ENCODE assay signal across 16 cellular contexts in the genomic region with DNA sequence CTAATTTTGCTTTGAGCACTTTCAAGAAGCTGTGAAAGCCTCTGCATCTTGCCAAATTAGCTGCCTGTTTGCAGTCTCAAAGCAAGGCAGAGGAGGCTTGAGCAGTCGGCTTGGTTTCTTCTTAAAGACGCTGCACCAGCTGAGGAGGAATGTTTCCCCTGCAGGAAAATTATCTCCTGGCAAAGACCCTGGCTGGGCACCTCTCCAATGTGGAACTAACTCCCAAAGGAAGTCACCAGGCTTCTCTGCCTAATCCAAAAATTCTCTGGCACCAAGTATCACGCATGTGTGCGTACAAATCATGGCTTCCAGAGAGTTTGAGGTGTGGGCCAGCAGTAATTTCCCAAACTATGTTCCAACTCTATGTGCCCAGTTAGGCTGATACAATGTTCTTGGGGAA.
DNase-seq lines count a peak whose midpoint lies in the region; ATAC-seq and TF ChIP-seq lines count a peak whose summit lies in the region.
"Had no signal": no experiment of that assay in that cellular context is flagged by ENCODE, and none has a peak within 500 bp of the region (broad histone marks: within the 10 kb centered on the region; RNA-seq: fewer than 3 reads in every experiment).

No MANE protein-coding gene starts in this region.

- H3K9me3 ChIP-seq in SK-N-MC (ENCODE audit: low read depth, low read length) = no peaks in the 10 kb centered on the region; the same call in 1 of the 2 replicates
- H3K9me3 ChIP-seq in thoracic aorta = no peaks in the 10 kb centered on the region
- no peaks in the 10 kb centered on the region for H3K9me3 ChIP-seq in right lobe of liver
- H3K9me3 ChIP-seq: mucosa of descending colon, Peyer's patch had no signal

- no peak for DNase-seq in SK-N-MC (ENCODE audit: low read depth, low spot score)
- DNase-seq in fibroblast of mammary gland (ENCODE audit: low read depth) = peak; percentile 23
- DNase-seq in midbrain (lab: John Stamatoyannopoulos, UW) = peak; percentile 26
- peak; percentile 2 for DNase-seq in thoracic aorta (ENCODE audit: low spot score)
- no peak for DNase-seq in right lobe of liver
- DNase-seq in LoVo (ENCODE audit: low spot score) = no peak
- no peak for DNase-seq in omental fat pad (ENCODE audit: low spot score)
- DNase-seq: activated CD4-positive, alpha-beta T cell treated with anti-CD3 and anti-CD28 coated beads for 36 hours; CD8-positive, alpha-beta memory T cell; central memory CD4-positive, alpha-beta T cell; mucosa of descending colon; NCI-H1092 treated with DMSO at 0.1 percent for 48 hours; NCI-H510A; Peyer's patch; T-cell had no signal

- no peaks in the 10 kb centered on the region for H3K27me3 ChIP-seq in thoracic aorta (replicated peaks; ENCODE audit: insufficient read depth)
- no peaks in the 10 kb centered on the region for H3K27me3 ChIP-seq in right lobe of liver
- H3K27me3 ChIP-seq: Peyer's patch had no signal

- H3K9ac ChIP-seq in SK-N-MC (ENCODE audit: insufficient read length) = no peak overlapping the region

- H3K4me1 ChIP-seq in thoracic aorta (ENCODE audit: control insufficient read depth in 1 of 2, low read depth in 2 of 2) = peaks cover 8 to 16% of the 10 kb centered on the region in 2 donors
- no peaks in the 10 kb centered on the region for H3K4me1 ChIP-seq in right lobe of liver
- H3K4me1 ChIP-seq: Peyer's patch had no signal

- WGBS in right lobe of liver (ENCODE audit: insufficient coverage, low coverage, low lambda C conversion rate, missing lambda C conversion rate) = 60% methylated on average over 4 of the region's 4 CpGs

- H3K27ac ChIP-seq in SK-N-MC (peak overlapping the region; percentile 72; the same call in 1 of the 2 replicates), thoracic aorta (peak overlapping the region; percentile 22 to 23), right lobe of liver (no peak overlapping the region)
- H3K27ac ChIP-seq: Peyer's patch had no signal

- TF ChIP-seq POLR2A in right lobe of liver (IDR thresholded peaks at IDR 0.05) = no peak

- intact Hi-C loops in right lobe of liver (cut with DNase I) = no loop called here

- H3K36me3 ChIP-seq in SK-N-MC (ENCODE audit: insufficient read depth, low read length) (no peaks in the 10 kb centered on the region), thoracic aorta (no peaks in the 10 kb centered on the region), right lobe of liver (peaks cover 0 to 2% (median 0%) of the 10 kb centered on the region in 4 donors)

- peak; percentile 52 for ATAC-seq in thoracic aorta (ENCODE audit: insufficient number of reproducible peaks, low FRiP score, low read depth)
- ATAC-seq in right lobe of liver = no peak
- no peak for ATAC-seq in omental fat pad (ENCODE audit: low FRiP score)
- ATAC-seq in GM19397 (IDR thresholded peaks at IDR 0.05; ENCODE audit: unreplicated experiment) = no peak
- ATAC-seq: activated CD4-positive, alpha-beta T cell treated with anti-CD3 and anti-CD28 coated beads for 36 hours; mucosa of descending colon; T-cell had no signal

- H3K4me3 ChIP-seq in SK-N-MC = peak overlapping the region; percentile 14; the same call in 1 of the 2 replicates
- H3K4me3 ChIP-seq in fibroblast of mammary gland (ENCODE audit: control insufficient read depth, low read depth, low read length) = no peak overlapping the region
- no peak overlapping the region for H3K4me3 ChIP-seq in thoracic aorta
- no peak overlapping the region for H3K4me3 ChIP-seq in right lobe of liver
- H3K4me3 ChIP-seq: mucosa of descending colon, Peyer's patch had no signal

- TF ChIP-seq CTCF in fibroblast of mammary gland (conservative IDR thresholded peaks at IDR 0.05; ENCODE audit: control insufficient read depth, insufficient read depth, low read depth, low read length) (no peak), thoracic aorta (IDR thresholded peaks at IDR 0.05) (no peak), right lobe of liver (IDR thresholded peaks at IDR 0.05) (no peak), omental fat pad (IDR thresholded peaks at IDR 0.05) (no peak)

Comparison
In these comparisons a context has a peak if more than half of its experiments do, and no peak if none do; other contexts are left out.
1. DNase-seq: peak in fibroblast of mammary gland (single experiment), midbrain (single experiment) and thoracic aorta (single experiment); none in SK-N-MC (single experiment), right lobe of liver (0 of 3), LoVo (single experiment) and omental fat pad (single experiment).
2. H3K27ac ChIP-seq: peak in SK-N-MC (single experiment) and thoracic aorta (2 of 2); none in right lobe of liver (0 of 3).